ENCODE assay signal across 1 cellular context in genomic region chr20:33993800-33994623, GRCh38.
TF ChIP-seq lines count a peak whose summit lies in the region.

Gene RALY (plus strand): TSS chr20:33993911. CDS start chr20:34072075, 78,164 bp downstream.

TF ChIP-seq in SK-N-SH treated with all-trans-retinoic acid at 6 μM for 48 hours, 23 proteins besides CTCF, POLR2A, EP300 and RAD21 (continued from another document):
- TF ChIP-seq POU6F1 (CRISPR knock-in tag; IDR thresholded peaks at IDR 0.05; ENCODE audit: borderline replicate concordance, low read depth) = no peak
- TF ChIP-seq ARNTL (CRISPR knock-in tag; IDR thresholded peaks at IDR 0.05; ENCODE audit: borderline replicate concordance, low read depth) = no peak
- TF ChIP-seq, protein P1, sequence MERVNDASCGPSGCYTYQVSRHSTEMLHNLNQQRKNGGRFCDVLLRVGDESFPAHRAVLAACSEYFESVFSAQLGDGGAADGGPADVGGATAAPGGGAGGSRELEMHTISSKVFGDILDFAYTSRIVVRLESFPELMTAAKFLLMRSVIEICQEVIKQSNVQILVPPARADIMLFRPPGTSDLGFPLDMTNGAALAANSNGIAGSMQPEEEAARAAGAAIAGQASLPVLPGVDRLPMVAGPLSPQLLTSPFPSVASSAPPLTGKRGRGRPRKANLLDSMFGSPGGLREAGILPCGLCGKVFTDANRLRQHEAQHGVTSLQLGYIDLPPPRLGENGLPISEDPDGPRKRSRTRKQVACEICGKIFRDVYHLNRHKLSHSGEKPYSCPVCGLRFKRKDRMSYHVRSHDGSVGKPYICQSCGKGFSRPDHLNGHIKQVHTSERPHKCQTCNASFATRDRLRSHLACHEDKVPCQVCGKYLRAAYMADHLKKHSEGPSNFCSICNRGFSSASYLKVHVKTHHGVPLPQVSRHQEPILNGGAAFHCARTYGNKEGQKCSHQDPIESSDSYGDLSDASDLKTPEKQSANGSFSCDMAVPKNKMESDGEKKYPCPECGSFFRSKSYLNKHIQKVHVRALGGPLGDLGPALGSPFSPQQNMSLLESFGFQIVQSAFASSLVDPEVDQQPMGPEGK (CRISPR knock-in tag; IDR thresholded peaks at IDR 0.05; ENCODE audit: borderline replicate concordance) = no peak
- TF ChIP-seq SNAI2 (CRISPR knock-in tag; IDR thresholded peaks at IDR 0.05) = no peak
- 0 out of 2 replicates have a peak, but pooled peaks have one; percentile 28 for TF ChIP-seq OSR1 (CRISPR knock-in tag; IDR thresholded peaks at IDR 0.05)
- TF ChIP-seq ZFP30 (CRISPR knock-in tag; IDR thresholded peaks at IDR 0.05) = no peak
- no peak; the same call in 1 of the 2 replicates for TF ChIP-seq ZC3H10 (CRISPR knock-in tag; IDR thresholded peaks at IDR 0.05)
- peak; percentile 17; the same call in 1 of the 2 replicates for TF ChIP-seq ZNF8 (CRISPR knock-in tag; IDR thresholded peaks at IDR 0.05)
- TF ChIP-seq, protein P2, sequence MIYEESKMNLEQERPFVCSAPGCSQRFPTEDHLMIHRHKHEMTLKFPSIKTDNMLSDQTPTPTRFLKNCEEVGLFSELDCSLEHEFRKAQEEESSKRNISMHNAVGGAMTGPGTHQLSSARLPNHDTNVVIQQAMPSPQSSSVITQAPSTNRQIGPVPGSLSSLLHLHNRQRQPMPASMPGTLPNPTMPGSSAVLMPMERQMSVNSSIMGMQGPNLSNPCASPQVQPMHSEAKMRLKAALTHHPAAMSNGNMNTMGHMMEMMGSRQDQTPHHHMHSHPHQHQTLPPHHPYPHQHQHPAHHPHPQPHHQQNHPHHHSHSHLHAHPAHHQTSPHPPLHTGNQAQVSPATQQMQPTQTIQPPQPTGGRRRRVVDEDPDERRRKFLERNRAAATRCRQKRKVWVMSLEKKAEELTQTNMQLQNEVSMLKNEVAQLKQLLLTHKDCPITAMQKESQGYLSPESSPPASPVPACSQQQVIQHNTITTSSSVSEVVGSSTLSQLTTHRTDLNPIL (CRISPR knock-in tag; IDR thresholded peaks at IDR 0.05; ENCODE audit: low read depth) = no peak
- TF ChIP-seq ESRRG (CRISPR knock-in tag; IDR thresholded peaks at IDR 0.05) = no peak
